19 cellular contexts compared by ENCODE assay signal in the genomic region with DNA sequence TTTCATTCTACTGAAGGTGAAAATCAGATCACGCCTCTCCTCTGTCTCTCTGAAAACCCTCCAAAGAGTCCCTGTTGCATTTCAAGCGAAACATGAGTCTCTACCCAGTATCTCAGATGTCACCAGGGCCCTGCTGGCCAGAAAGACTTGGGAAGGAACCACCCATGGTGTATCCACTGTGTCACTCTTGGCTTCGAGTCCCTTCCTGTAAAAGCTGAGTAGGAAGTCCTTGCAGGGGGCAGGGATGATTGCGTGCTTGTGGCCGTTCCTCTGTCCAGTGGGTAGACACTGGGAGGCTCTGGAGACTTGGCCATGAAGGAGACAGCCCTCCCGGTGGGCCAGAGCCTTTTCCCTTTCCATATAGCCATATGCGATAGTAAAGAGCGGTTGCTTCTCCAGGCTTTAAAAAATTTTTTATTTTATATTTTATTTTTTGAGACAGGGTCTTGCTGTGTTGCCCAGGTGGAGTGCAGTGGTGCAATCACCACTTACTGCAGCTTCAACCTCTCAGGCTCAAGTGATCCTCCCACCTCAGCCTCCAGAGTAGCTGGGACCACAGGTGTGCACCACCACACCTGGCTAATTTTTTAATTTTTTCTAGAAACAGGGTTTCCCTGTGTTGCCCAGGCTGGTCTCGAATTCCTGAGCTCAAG. TPM values are rescaled to one million over a fixed set of nuclear protein-coding genes. Genes with fewer than 3 reads are reported as not detected.
A peak's percentile ranks its signal among the peaks of the same experiment; 100 is the strongest.
DNase-seq lines count a peak whose midpoint lies in the region; ATAC-seq, FAIRE-seq and TF ChIP-seq lines count a peak whose summit lies in the region.
"Had no signal": no experiment of that assay in that cellular context is flagged by ENCODE, and none has a peak within 500 bp of the region (broad histone marks: within the 10 kb centered on the region; RNA-seq: fewer than 3 reads in every experiment).

No MANE protein-coding gene starts in this region.

- DNase-seq in activated CD4-positive, alpha-beta T cell treated with anti-CD3 and anti-CD28 coated beads, Interleukin-2, amount 10 ng/mL, durations not matched to agents 7 days and 5 days = no peak
- no peak for DNase-seq in activated CD4-positive, alpha-beta T cell treated with anti-CD3 and anti-CD28 coated beads for 1 hour
- DNase-seq in H1 (ENCODE audit: low read depth in 1 of 2, low spot score in 2 of 2) = no peak
- no peak for DNase-seq in spleen
- no peak for DNase-seq in HTR-8/SVneo (ENCODE audit: insufficient read length, low spot score)
- no peak for DNase-seq in left ventricle myocardium superior
- DNase-seq: central memory CD4-positive, alpha-beta T cell; NCI-H2081 treated with DMSO at 0.1 percent for 48 hours; NCI-H526 treated with DMSO at 0.1 percent for 48 hours; tibial artery had no signal

- H3K56ac ChIP-seq in H1 (replicated peaks; ENCODE audit: insufficient read length, low read depth, low read length) = no peak overlapping the region

- POLR2A ChIA-PET in activated CD4-positive, alpha-beta T cell treated with anti-CD3 and anti-CD28 coated beads, Interleukin-2, amount 10 ng/mL, durations not matched to agents 7 days and 5 days (lab: Charles Lee) = no interaction called here
- POLR2A ChIA-PET in H1 (lab: Charles Lee; ENCODE audit: partially characterized antibody) = interaction anchor here (0.8 to 1.8 kb wide), 3 partner anchors 22 to 72 kb away, joined by 3 to 10 read pairs (median 4); no protein-coding TSS in a partner anchor

- peak overlapping the region; percentile 83 for H2BK15ac ChIP-seq in H1 (ENCODE audit: low read length)

- H3K14ac ChIP-seq in H1 (ENCODE audit: insufficient read length) = no peak overlapping the region

- H3K4me3 Mint-ChIP-seq in activated CD4-positive, alpha-beta T cell treated with anti-CD3 and anti-CD28 coated beads, Interleukin-2, amount 10 ng/mL, durations not matched to agents 7 days and 5 days = no peak overlapping the region

- no peak overlapping the region for H4K8ac ChIP-seq in H1 (ENCODE audit: extremely low read depth, insufficient read depth, low read length)

- H3K4me2 ChIP-seq in OCI-LY3 (ENCODE audit: low read length) (peak overlapping the region; percentile 21), H1 (ENCODE audit: insufficient read depth in 1 of 2, low read depth in 2 of 2, low read length in 2 of 2) (no peak overlapping the region)

- H3K27me3 Mint-ChIP-seq in activated CD4-positive, alpha-beta T cell treated with anti-CD3 and anti-CD28 coated beads, Interleukin-2, amount 10 ng/mL, durations not matched to agents 7 days and 5 days = no peaks in the 10 kb centered on the region

- H4K20me1 ChIP-seq in OCI-LY3 (ENCODE audit: insufficient read depth, low read length) = no peaks in the 10 kb centered on the region
- no peaks in the 10 kb centered on the region for H4K20me1 ChIP-seq in H1 (replicated peaks in 1 of 2; ENCODE audit: control insufficient read depth in 1 of 2, insufficient read depth in 2 of 2, low read length in 2 of 2)

- no peaks in the 10 kb centered on the region for H3K79me1 ChIP-seq in H1 (ENCODE audit: low read depth, low read length)

- peaks cover 2% of the 10 kb centered on the region for H3K9me3 Mint-ChIP-seq in activated CD4-positive, alpha-beta T cell treated with anti-CD3 and anti-CD28 coated beads, Interleukin-2, amount 10 ng/mL, durations not matched to agents 7 days and 5 days

- CTCF ChIA-PET in activated CD4-positive, alpha-beta T cell treated with anti-CD3 and anti-CD28 coated beads, Interleukin-2, amount 10 ng/mL, durations not matched to agents 7 days and 5 days (lab: Charles Lee) = interaction anchor here (0.6 to 1.6 kb wide), 6 partner anchors 9 to 251 kb away, joined by 3 to 11 read pairs (median 4); a partner anchor contains a TSS
- CTCF ChIA-PET in H1 (lab: Charles Lee; ENCODE audit: partially characterized antibody) = interaction anchor here (0.8 to 2.0 kb wide), 5 partner anchors 11 to 71 kb away, joined by 3 to 6 read pairs (median 4); a partner anchor contains a TSS

- peak overlapping the region; percentile 12 for H4K91ac ChIP-seq in H1 (replicated peaks; ENCODE audit: insufficient read length, low read length)

- H3K23ac ChIP-seq in H1 (ENCODE audit: insufficient read length) = no peak overlapping the region

- peaks cover 7% of the 10 kb centered on the region; the same call in 1 of the 2 replicates for H3K23me2 ChIP-seq in H1 (ENCODE audit: low read depth, low read length)

- H3K27ac ChIP-seq in OCI-LY3 (ENCODE audit: low read length) (peak overlapping the region; percentile 16; the same call in 1 of the 2 replicates), H1 (ENCODE audit: low read depth, low read length) (no peak overlapping the region), spleen (peak overlapping the region in 7 of 8 donors; percentile 11 to 80 (median 74))
- H3K27ac ChIP-seq: tibial artery had no signal

- peak overlapping the region; percentile 34; the same call in 1 of the 2 replicates for H3K18ac ChIP-seq in H1 (ENCODE audit: extremely low read depth, low read length)

- peak overlapping the region; percentile 99 for H2BK5ac ChIP-seq in H1 (ENCODE audit: low read depth, low read length)

- ATAC-seq in GM21619 (IDR thresholded peaks at IDR 0.05; ENCODE audit: unreplicated experiment) = no peak
- ATAC-seq in left ventricle myocardium superior = no peak

- H3K36me3 ChIP-seq in OCI-LY3 (replicated peaks; ENCODE audit: low read depth, low read length) (peaks cover 3% of the 10 kb centered on the region), H1 (ENCODE audit: control insufficient read depth in 2 of 4, insufficient read depth in 4 of 4, low read length in 3 of 4) (no peaks in the 10 kb centered on the region), spleen (no peaks in the 10 kb centered on the region)
- H3K36me3 ChIP-seq: HAP-1, tibial artery had no signal

- H3K36me3 Mint-ChIP-seq in activated CD4-positive, alpha-beta T cell treated with anti-CD3 and anti-CD28 coated beads, Interleukin-2, amount 10 ng/mL, durations not matched to agents 7 days and 5 days (ENCODE audit: low read depth) = peaks cover 31% of the 10 kb centered on the region

- peak overlapping the region; percentile 99; the same call in 1 of the 2 replicates for H2AK5ac ChIP-seq in H1 (ENCODE audit: low read depth, low read length)

- TF ChIP-seq CTCF in OCI-LY3 (IDR thresholded peaks at IDR 0.05; ENCODE audit: low read depth, low read length) = no peak
- TF ChIP-seq CTCF in H1 (IDR thresholded peaks at IDR 0.05; ENCODE audit: control extremely low read depth in 1 of 3, insufficient read depth in 1 of 3, low read depth in 1 of 3, low read length in 3 of 3) = no peak
- no peak for TF ChIP-seq CTCF in spleen (IDR thresholded peaks at IDR 0.05 in 8 of 11, conservative IDR thresholded peaks at IDR 0.05 in 3 of 11)

- H2AFZ ChIP-seq in OCI-LY3 (ENCODE audit: low read depth, low read length) (no peak overlapping the region; the same call in 1 of the 2 replicates), H1 (ENCODE audit: low read length) (no peak overlapping the region)

- intact Hi-C loops in spleen (cut with DNase I; ENCODE audit: low total_unique reads) = no loop called here
- intact Hi-C loops in left ventricle myocardium superior (cut with micrococcal nuclease) = no loop called here

- H3K27me3 ChIP-seq in OCI-LY3 (ENCODE audit: low read depth, low read length) (peaks cover 16% of the 10 kb centered on the region), H1 (replicated peaks in 1 of 4; ENCODE audit: control insufficient read depth in 3 of 4, extremely low read depth in 1 of 4, insufficient read depth in 3 of 4, low read length in 3 of 4) (no peaks in the 10 kb centered on the region), spleen (replicated peaks in 1 of 7) (no peaks in the 10 kb centered on the region)
- H3K27me3 ChIP-seq: tibial artery had no signal

- no peaks in the 10 kb centered on the region for H3K79me2 ChIP-seq in OCI-LY3 (ENCODE audit: low read length)
- H3K79me2 ChIP-seq in H1 (ENCODE audit: control insufficient read depth in 1 of 2, insufficient read depth in 2 of 2, low read length in 2 of 2) = no peaks in the 10 kb centered on the region

- H3K4me1 Mint-ChIP-seq in activated CD4-positive, alpha-beta T cell treated with anti-CD3 and anti-CD28 coated beads, Interleukin-2, amount 10 ng/mL, durations not matched to agents 7 days and 5 days = peaks cover 79% of the 10 kb centered on the region

- H3K9me3 ChIP-seq in OCI-LY3 (ENCODE audit: insufficient read depth, low read length) (no peaks in the 10 kb centered on the region), H1 (ENCODE audit: insufficient read depth in 2 of 2, low read depth in 1 of 2, low read length in 1 of 2) (no peaks in the 10 kb centered on the region), spleen (no peaks in the 10 kb centered on the region)
- H3K9me3 ChIP-seq: HAP-1, tibial artery had no signal

- H2BK12ac ChIP-seq in H1 (ENCODE audit: low read depth, low read length) = peak overlapping the region; percentile 98; the same call in 1 of the 2 replicates

- H3K9ac ChIP-seq in OCI-LY3 (ENCODE audit: low read length) (no peak overlapping the region), H1 (replicated peaks in 1 of 4; ENCODE audit: extremely low read depth in 1 of 4, low read depth in 3 of 4, low read length in 3 of 4) (no peak overlapping the region)

- H2BK120ac ChIP-seq in H1 (replicated peaks; ENCODE audit: low read depth, low read length) = no peak overlapping the region

- no peak for TF ChIP-seq EP300 in H1 (IDR thresholded peaks at IDR 0.05; ENCODE audit: borderline replicate concordance in 1 of 2, low read depth in 2 of 2, low read length in 2 of 2)

- H2BK20ac ChIP-seq in H1 (ENCODE audit: low read length) = peak overlapping the region; percentile 88; the same call in 1 of the 2 replicates

- TF ChIP-seq RAD21 in H1 (IDR thresholded peaks at IDR 0.05 in 1 of 2, conservative IDR thresholded peaks at IDR 0.05 in 1 of 2; ENCODE audit: low read depth in 2 of 2, low read length in 2 of 2) = no peak

- H4K5ac ChIP-seq in H1 (ENCODE audit: insufficient read length, low read depth, low read length) = no peak overlapping the region

- WGBS in H1 (ENCODE audit: extremely low coverage in 1 of 2, insufficient coverage in 1 of 2, insufficient read length in 1 of 2, insufficient replicate concordance in 2 of 2, low coverage in 1 of 2, low lambda C conversion rate in 2 of 2, missing lambda C conversion rate in 1 of 2), 2 experiments = 94% methylated on average over 9 of the region's 9 CpGs; no CpG with 5 or more reads in 1 of the 2 experiments
- WGBS in spleen, 5 donors = 68 to 86% (median 76%) methylated on average over 8 to 9 of the region's 9 CpGs

- no peak for FAIRE-seq in H1 (lab: Jason Lieb, UNC)
- no peak for FAIRE-seq in HTR-8/SVneo (lab: Jason Lieb, UNC)
- FAIRE-seq: A204.1 had no signal

- TF ChIP-seq POLR2A in H1 (IDR thresholded peaks at IDR 0.05; ENCODE audit: control extremely low read depth in 1 of 2, low read depth in 2 of 2, low read length in 2 of 2) (no peak), spleen (IDR thresholded peaks at IDR 0.05) (no peak)

- no peak overlapping the region for H3K4ac ChIP-seq in H1 (replicated peaks; ENCODE audit: insufficient read length, low read depth, low read length)

- H3K27ac Mint-ChIP-seq in activated CD4-positive, alpha-beta T cell treated with anti-CD3 and anti-CD28 coated beads, Interleukin-2, amount 10 ng/mL, durations not matched to agents 7 days and 5 days = peak overlapping the region; percentile 94

- H3K4me3 ChIP-seq in OCI-LY3 (ENCODE audit: low read length) (no peak overlapping the region), H1 (ENCODE audit: extremely low read depth in 1 of 4, insufficient read depth in 2 of 4, low read depth in 3 of 4, low read length in 4 of 4) (no peak overlapping the region), spleen (no peak overlapping the region)
- H3K4me3 ChIP-seq: HAP-1, tibial artery had no signal

- H3K4me1 ChIP-seq in OCI-LY3 (ENCODE audit: low read length) (peaks cover 46% of the 10 kb centered on the region), H1 (replicated peaks in 1 of 4; ENCODE audit: control insufficient read depth in 3 of 4, insufficient read depth in 4 of 4, low read length in 3 of 4) (peaks cover 13 to 16% (median 13%) of the 10 kb centered on the region in 4 experiments; a peak in 6 of 7 replicates), spleen (peaks cover 43 to 67% (median 51%) of the 10 kb centered on the region in 6 donors)

RNA-seq across cellular contexts. Expression of a gene that starts 19.0 kb away (rescaled TPM):
- 10 to 100 TPM; 53.5 to 55.1 TPM for total RNA-seq in activated CD4-positive, alpha-beta T cell treated with anti-CD3 and anti-CD28 coated beads, Interleukin-2, amount 10 ng/mL, durations not matched to agents 7 days and 5 days
- total RNA-seq in H1 (2021; fragmentation: NEBNext Ultra II Directional; extraction: Animal tissue kit (Norgen Biotek cat#: 25700)) = 96.0 and 96.9 TPM in 2 replicates
- polyA plus RNA-seq in H1 (2011; rRNA removed) (47.9 and 58.2 TPM in 2 replicates), spleen (10 to 100 TPM in 1 of 3 donors, 1 to 10 TPM in 2; 4.4 to 23.6 (median 5.8) TPM)
- polyA plus RNA-seq in H1 (2011; cell fraction: cytosol; rRNA removed) = 78.9 TPM
- 19.3 TPM for polyA plus RNA-seq in H1 (2011; cell fraction: nucleus; rRNA removed)
- 71.5 to 77.9 TPM (median 76.5 TPM) in 4 replicates for polyA plus RNA-seq in H1 (2012, experiment 1 of 2)
- 74.2 TPM for polyA plus RNA-seq in H1 (2012, experiment 2 of 2)
- 71.5 TPM for polyA plus RNA-seq in H1 (2013, experiment 1 of 2)
- polyA plus RNA-seq in H1 (2013, experiment 2 of 2) = 71.5 TPM
- 29.7 and 43.5 TPM in 2 replicates for polyA minus RNA-seq in H1 (2011; rRNA and poly(A)+ RNA removed)
- polyA minus RNA-seq in H1 (2011; cell fraction: cytosol; rRNA and poly(A)+ RNA removed) = 27.9 TPM
- 24.2 TPM for polyA minus RNA-seq in H1 (2011; cell fraction: nucleus; rRNA and poly(A)+ RNA removed)
- total RNA-seq in spleen (1 to 10 TPM; 2.4 to 5.7 (median 3.7) TPM), left ventricle myocardium superior (0.45 TPM)

RNA-seq across cellular contexts. Expression of a gene that starts 45.1 kb away (rescaled TPM):
- not detected for total RNA-seq in activated CD4-positive, alpha-beta T cell treated with anti-CD3 and anti-CD28 coated beads, Interleukin-2, amount 10 ng/mL, durations not matched to agents 7 days and 5 days
- total RNA-seq in H1 (2021; fragmentation: NEBNext Ultra II Directional; extraction: Animal tissue kit (Norgen Biotek cat#: 25700)) = 0.82 and 0.92 TPM in 2 replicates
- polyA plus RNA-seq in H1 (2011; rRNA removed) (0.54 TPM in 1 of 2 replicates, not detected in the other), spleen (not detected)
- 0.65 TPM for polyA plus RNA-seq in H1 (2011; cell fraction: cytosol; rRNA removed)
- 0.47 TPM for polyA plus RNA-seq in H1 (2011; cell fraction: nucleus; rRNA removed)
- 0.60 to 1.1 TPM in 2 of 4 replicates, not detected in the others for polyA plus RNA-seq in H1 (2012, experiment 1 of 2)
- not detected for polyA plus RNA-seq in H1 (2012, experiment 2 of 2)
- polyA plus RNA-seq in H1 (2013, experiment 1 of 2) = 1.3 TPM
- polyA plus RNA-seq in H1 (2013, experiment 2 of 2) = 0.68 TPM
- polyA minus RNA-seq in H1 (2011; rRNA and poly(A)+ RNA removed) = not detected in 2 replicates
- polyA minus RNA-seq in H1 (2011; cell fraction: cytosol; rRNA and poly(A)+ RNA removed) = not detected
- polyA minus RNA-seq in H1 (2011; cell fraction: nucleus; rRNA and poly(A)+ RNA removed) = not detected
- total RNA-seq in spleen (not detected), left ventricle myocardium superior (not detected)
- total RNA-seq: fibroblast of villous mesenchyme, HT1080, liver, MCF 10A had no signal
- polyA plus RNA-seq: liver, neural cell had no signal

RNA-seq across cellular contexts. Expression of a gene that starts 49.9 kb away (rescaled TPM):
- total RNA-seq in activated CD4-positive, alpha-beta T cell treated with anti-CD3 and anti-CD28 coated beads, Interleukin-2, amount 10 ng/mL, durations not matched to agents 7 days and 5 days = not detected
- total RNA-seq in H1 (2021; fragmentation: NEBNext Ultra II Directional; extraction: Animal tissue kit (Norgen Biotek cat#: 25700)) = not detected in 2 replicates
- not detected in 2 replicates for polyA plus RNA-seq in H1 (2011; rRNA removed)
- not detected for polyA plus RNA-seq in H1 (2011; cell fraction: cytosol; rRNA removed)
- not detected for polyA plus RNA-seq in H1 (2011; cell fraction: nucleus; rRNA removed)
- not detected in 4 replicates for polyA plus RNA-seq in H1 (2012, experiment 1 of 2)
- polyA plus RNA-seq in H1 (2012, experiment 2 of 2) = not detected
- not detected for polyA plus RNA-seq in H1 (2013, experiment 1 of 2)
- polyA plus RNA-seq in H1 (2013, experiment 2 of 2) = not detected
- not detected in 2 replicates for polyA minus RNA-seq in H1 (2011; rRNA and poly(A)+ RNA removed)
- not detected for polyA minus RNA-seq in H1 (2011; cell fraction: cytosol; rRNA and poly(A)+ RNA removed)
- not detected for polyA minus RNA-seq in H1 (2011; cell fraction: nucleus; rRNA and poly(A)+ RNA removed)
- total RNA-seq in spleen = not detected
- not detected for polyA plus RNA-seq in spleen
- not detected for total RNA-seq in left ventricle myocardium superior
- total RNA-seq: fibroblast of villous mesenchyme, HT1080, liver, MCF 10A had no signal
- polyA plus RNA-seq: liver, neural cell had no signal

RNA-seq across cellular contexts. Expression of a gene that starts 52.8 kb away (rescaled TPM):
- total RNA-seq in activated CD4-positive, alpha-beta T cell treated with anti-CD3 and anti-CD28 coated beads, Interleukin-2, amount 10 ng/mL, durations not matched to agents 7 days and 5 days = not detected
- not detected in 2 replicates for total RNA-seq in H1 (2021; fragmentation: NEBNext Ultra II Directional; extraction: Animal tissue kit (Norgen Biotek cat#: 25700))
- polyA plus RNA-seq in H1 (2011; rRNA removed) = not detected in 2 replicates
- polyA plus RNA-seq in H1 (2011; cell fraction: cytosol; rRNA removed) = not detected
- not detected for polyA plus RNA-seq in H1 (2011; cell fraction: nucleus; rRNA removed)
- not detected in 4 replicates for polyA plus RNA-seq in H1 (2012, experiment 1 of 2)
- not detected for polyA plus RNA-seq in H1 (2012, experiment 2 of 2)
- not detected for polyA plus RNA-seq in H1 (2013, experiment 1 of 2)
- not detected for polyA plus RNA-seq in H1 (2013, experiment 2 of 2)
- not detected in 2 replicates for polyA minus RNA-seq in H1 (2011; rRNA and poly(A)+ RNA removed)
- polyA minus RNA-seq in H1 (2011; cell fraction: cytosol; rRNA and poly(A)+ RNA removed) = not detected
- polyA minus RNA-seq in H1 (2011; cell fraction: nucleus; rRNA and poly(A)+ RNA removed) = not detected
- total RNA-seq in spleen = not detected
- polyA plus RNA-seq in spleen = not detected
- total RNA-seq in left ventricle myocardium superior = not detected
- total RNA-seq: fibroblast of villous mesenchyme, HT1080, liver, MCF 10A had no signal
- polyA plus RNA-seq: liver, neural cell had no signal

RNA-seq across cellular contexts. Expression of a gene that starts 57.1 kb away (rescaled TPM):
- not detected for total RNA-seq in activated CD4-positive, alpha-beta T cell treated with anti-CD3 and anti-CD28 coated beads, Interleukin-2, amount 10 ng/mL, durations not matched to agents 7 days and 5 days
- total RNA-seq in H1 (2021; fragmentation: NEBNext Ultra II Directional; extraction: Animal tissue kit (Norgen Biotek cat#: 25700)) = not detected in 2 replicates
- polyA plus RNA-seq in H1 (2011; rRNA removed) (not detected in 2 replicates), spleen (not detected)
- polyA plus RNA-seq in H1 (2011; cell fraction: cytosol; rRNA removed) = not detected
- polyA plus RNA-seq in H1 (2011; cell fraction: nucleus; rRNA removed) = not detected
- not detected in 4 replicates for polyA plus RNA-seq in H1 (2012, experiment 1 of 2)
- not detected for polyA plus RNA-seq in H1 (2012, experiment 2 of 2)
- not detected for polyA plus RNA-seq in H1 (2013, experiment 1 of 2)
- polyA plus RNA-seq in H1 (2013, experiment 2 of 2) = not detected
- polyA minus RNA-seq in H1 (2011; rRNA and poly(A)+ RNA removed) = not detected in 2 replicates
- polyA minus RNA-seq in H1 (2011; cell fraction: cytosol; rRNA and poly(A)+ RNA removed) = not detected
- polyA minus RNA-seq in H1 (2011; cell fraction: nucleus; rRNA and poly(A)+ RNA removed) = not detected
- total RNA-seq in spleen (not detected), left ventricle myocardium superior (not detected)
- total RNA-seq: fibroblast of villous mesenchyme, HT1080, liver, MCF 10A had no signal
- polyA plus RNA-seq: liver, neural cell had no signal

Comparison
In these comparisons a context has a peak if more than half of its experiments do, and no peak if none do; other contexts are left out.
1. RNA of a gene that starts 19.0 kb away (total RNA-seq): 96.0 to 96.9 TPM in H1 and 53.5 to 55.1 TPM in activated CD4-positive, alpha-beta T cell treated with anti-CD3 and anti-CD28 coated beads, Interleukin-2, amount 10 ng/mL, durations not matched to agents 7 days and 5 days; 2.4 to 5.7 TPM in spleen and 0.45 TPM in left ventricle myocardium superior (single experiment); every median in the first group is over 4 times any median in the second.